Comparison of ENCODE assay signal across 20 cellular contexts in the genomic region with DNA sequence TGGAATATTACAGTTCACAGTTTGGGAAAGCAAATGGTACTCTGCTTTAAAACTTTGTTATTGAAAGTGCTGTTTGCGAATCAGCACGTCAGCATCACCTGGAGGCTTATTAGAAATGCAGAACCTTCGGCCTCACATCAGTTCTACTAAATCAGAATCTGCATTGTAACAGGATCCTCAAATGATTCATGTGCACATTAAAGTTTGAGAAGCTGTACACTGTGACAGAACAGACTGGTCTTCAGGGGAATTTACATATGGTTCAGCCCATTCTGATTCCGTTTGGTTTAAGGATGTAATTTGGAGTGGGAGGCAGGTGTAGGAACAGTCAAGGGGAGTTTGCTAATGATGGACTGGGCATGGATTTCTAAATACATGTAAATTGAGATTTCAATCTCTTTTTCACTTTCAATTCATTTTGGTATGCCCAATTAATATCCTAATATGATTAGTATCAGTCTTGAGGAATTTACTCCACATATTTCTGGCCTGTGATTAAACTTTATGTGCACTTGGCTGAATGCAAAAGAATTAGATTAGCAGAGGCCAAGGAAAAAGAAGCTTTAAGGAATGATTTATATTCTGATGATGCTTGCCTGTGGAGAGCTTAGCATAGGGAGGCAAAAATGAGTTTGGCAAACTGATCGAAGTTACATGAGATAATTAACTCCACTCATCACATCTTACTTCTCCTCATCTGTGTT.
"Had no signal": no experiment of that assay in that cellular context is flagged by ENCODE, and none has a peak within 500 bp of the region (broad histone marks: within the 10 kb centered on the region; RNA-seq: fewer than 3 reads in every experiment).

No MANE protein-coding gene starts in this region.

- H3K36me3 ChIP-seq: adrenal gland, cardiac muscle cell, ovary, stomach, upper lobe of left lung, WERI-Rb-1 had no signal

- H3K9me3 ChIP-seq: adrenal gland, ovary, psoas muscle, stomach, upper lobe of left lung had no signal

- H3K4me1 ChIP-seq: adrenal gland, upper lobe of left lung had no signal

- H3K36me3 Mint-ChIP-seq: activated naive CD4-positive, alpha-beta T cell treated with anti-CD3 and anti-CD28 coated beads, Interleukin-2, amount 50 U/mL, for 72 hours; naive thymus-derived CD8-positive, alpha-beta T cell; stimulated activated effector memory CD8-positive, alpha-beta T cell treated with anti-CD3 and anti-CD28 coated beads, Interleukin-12 subunit alpha, Interleukin-12 subunit beta, amount 100 ng/mL, for 72 hours had no signal

- H3K27me3 ChIP-seq: adrenal gland, cardiac muscle cell, ovary, stomach, upper lobe of left lung had no signal

- DNase-seq: activated CD4-positive, alpha-beta T cell treated with anti-CD3 and anti-CD28 coated beads for 1 hour; activated gamma-delta T cell treated with Interleukin-2 at 50 U/mL for 16 hours; adrenal gland; dermis blood vessel endothelial cell; effector memory CD4-positive, alpha-beta T cell; head of caudate nucleus; kidney glomerular epithelial cell; mesenchymal stem cell; naive thymus-derived CD8-positive, alpha-beta T cell; ovary; psoas muscle; stimulated activated CD4-positive, alpha-beta T cell treated with anti-CD3 and anti-CD28 coated beads, Interleukin-4, amount 100 ng/mL, for 24 hours; stomach; upper lobe of left lung; WERI-Rb-1 had no signal

- H3K9me3 Mint-ChIP-seq: activated naive CD4-positive, alpha-beta T cell treated with anti-CD3 and anti-CD28 coated beads, Interleukin-2, amount 50 U/mL, for 72 hours; activated T-helper 1 cell treated with anti-CD3 and anti-CD28 coated beads, Interleukin-12 subunit alpha, Interleukin-12 subunit beta, Interleukin-2, Interleukin-4 antibody, amounts not matched to agents 30 ng/mL and 10 ng/mL and 1 ng/mL, durations not matched to agents 14 hours and 24 hours and 36 hours; naive thymus-derived CD8-positive, alpha-beta T cell had no signal

- H3K4me3 ChIP-seq: adrenal gland, cardiac muscle cell, ovary, psoas muscle, stomach, upper lobe of left lung had no signal

- ATAC-seq: activated naive CD4-positive, alpha-beta T cell treated with anti-CD3 and anti-CD28 coated beads, Interleukin-2, amount 50 U/mL, for 72 hours; naive thymus-derived CD8-positive, alpha-beta T cell; psoas muscle; sciatic nerve; stimulated activated effector memory CD8-positive, alpha-beta T cell treated with anti-CD3 and anti-CD28 coated beads, Interleukin-12 subunit alpha, Interleukin-12 subunit beta, amount 100 ng/mL, for 72 hours had no signal

- H3K4me3 Mint-ChIP-seq: activated T-helper 1 cell treated with anti-CD3 and anti-CD28 coated beads, Interleukin-12 subunit alpha, Interleukin-12 subunit beta, Interleukin-2, Interleukin-4 antibody, amounts not matched to agents 30 ng/mL and 10 ng/mL and 1 ng/mL, durations not matched to agents 14 hours and 24 hours and 36 hours; naive thymus-derived CD8-positive, alpha-beta T cell; stimulated activated effector memory CD8-positive, alpha-beta T cell treated with anti-CD3 and anti-CD28 coated beads, Interleukin-12 subunit alpha, Interleukin-12 subunit beta, amount 100 ng/mL, for 72 hours had no signal

- H3K27me3 Mint-ChIP-seq: naive thymus-derived CD8-positive, alpha-beta T cell had no signal

- H3K4me1 Mint-ChIP-seq: stimulated activated effector memory CD8-positive, alpha-beta T cell treated with anti-CD3 and anti-CD28 coated beads, Interleukin-12 subunit alpha, Interleukin-12 subunit beta, amount 100 ng/mL, for 72 hours had no signal

- H3K27ac ChIP-seq: adrenal gland, cardiac muscle cell, ovary, psoas muscle, stomach, upper lobe of left lung, WERI-Rb-1 had no signal
